Comparison of ENCODE assay signal across 20 cellular contexts in the genomic region with DNA sequence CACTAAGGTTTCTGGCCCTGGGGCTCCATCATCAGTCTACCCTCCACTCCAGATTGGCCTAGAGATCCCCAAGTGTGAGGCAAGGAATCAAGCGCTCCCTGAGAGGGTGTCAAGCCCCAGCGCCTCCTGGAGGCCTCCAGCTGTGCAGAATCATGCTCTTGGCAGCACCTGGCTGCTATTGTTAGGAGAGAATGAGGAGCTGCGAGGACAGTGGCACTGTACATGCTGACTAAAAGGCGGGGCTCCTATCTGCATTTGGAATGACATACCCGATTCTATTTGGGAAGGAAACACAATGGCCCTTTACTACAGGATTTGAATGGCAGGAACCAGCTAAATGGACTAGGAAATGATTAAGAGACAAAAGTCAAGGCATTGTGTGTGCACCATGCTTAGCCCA.
DNase-seq lines count a peak whose midpoint lies in the region; ATAC-seq and TF ChIP-seq lines count a peak whose summit lies in the region.
"Had no signal": no experiment of that assay in that cellular context is flagged by ENCODE, and none has a peak within 500 bp of the region (broad histone marks: within the 10 kb centered on the region; RNA-seq: fewer than 3 reads in every experiment).

No MANE protein-coding gene starts in this region.

- WGBS in GM23248 (ENCODE audit: low coverage in 1 of 2, low lambda C conversion rate in 2 of 2, missing lambda C conversion rate in 2 of 2), 2 experiments = 92 to 98% methylated on average over 4 to 5 of the region's 5 CpGs

- H3K4me2 ChIP-seq in GM23248 (ENCODE audit: unreplicated experiment) = no peak overlapping the region

- H3K4me1 ChIP-seq in GM23248 (ENCODE audit: insufficient read depth) = peaks cover 3% of the 10 kb centered on the region
- H3K4me1 ChIP-seq: prostate gland, SJCRH30 had no signal

- H3F3A ChIP-seq in GM23248 (ENCODE audit: insufficient read depth) = peaks cover 7% of the 10 kb centered on the region

- H3K36me3 ChIP-seq in GM23248 (ENCODE audit: low read depth) = no peaks in the 10 kb centered on the region
- H3K36me3 ChIP-seq: prostate gland, SJCRH30 had no signal

- no peak overlapping the region for H2AFZ ChIP-seq in GM23248

- peak; percentile 48 for DNase-seq in COR-L47 (lab: John Stamatoyannopoulos, UW)
- DNase-seq in NCI-H146 (lab: John Stamatoyannopoulos, UW) = peak; percentile 83
- peak; percentile 43 to 63 for DNase-seq in lung microvascular endothelial cell (ENCODE audit: low read depth in 2 of 2)
- DNase-seq in ACHN = no peak
- DNase-seq in GM23248 = no peak
- DNase-seq: activated CD8-positive, alpha-beta T cell treated with anti-CD3 and anti-CD28 coated beads, Interleukin-2, amount 10 ng/mL, durations not matched to agents 7 days and 5 days; activated T-cell treated with anti-CD3 and anti-CD28 coated beads, Interleukin-2, amount 50 U/mL, for 48 hours; AML-193; KG1; naive thymus-derived CD4-positive, alpha-beta T cell; SJCRH30; small intestine; stimulated activated CD8-positive, alpha-beta memory T cell treated with anti-CD3 and anti-CD28 coated beads, Interleukin-4, amount 100 ng/mL, for 48 hours; T-helper 2 cell had no signal

- H3K27ac ChIP-seq in cingulate gyrus (ENCODE audit: low read depth, low read length) (peak overlapping the region; percentile 7), GM23248 (no peak overlapping the region)
- H3K27ac ChIP-seq: prostate gland, SJCRH30 had no signal

- no peak overlapping the region for H3K4me3 ChIP-seq in GM23248
- H3K4me3 ChIP-seq: lung, prostate gland, SJCRH30 had no signal

- no peaks in the 10 kb centered on the region for H3K27me3 ChIP-seq in GM23248 (replicated peaks; ENCODE audit: insufficient read depth)
- H3K27me3 ChIP-seq: SJCRH30 had no signal

- in situ Hi-C loops in ACHN (cut with HindIII; ENCODE audit: low pct_ligation_motif_present, low pct_unique_long_range_greater_than_20kb, low sequenced_read_pairs) (no loop called here), GM23248 (cut with MboI) (no loop called here)

- no peaks in the 10 kb centered on the region for H3K9me2 ChIP-seq in GM23248 (ENCODE audit: insufficient read depth)

- ATAC-seq in GM19455 (IDR thresholded peaks at IDR 0.05; ENCODE audit: unreplicated experiment) (no peak), SK-N-SH treated with all-trans-retinoic acid at 6 μM for 48 hours (no peak)
- ATAC-seq: activated CD8-positive, alpha-beta T cell treated with anti-CD3 and anti-CD28 coated beads, Interleukin-2, amount 10 ng/mL, durations not matched to agents 7 days and 5 days; esophagus mucosa; naive thymus-derived CD4-positive, alpha-beta T cell had no signal

- no peaks in the 10 kb centered on the region for H3K79me2 ChIP-seq in GM23248 (ENCODE audit: insufficient read depth)

- H3K9me3 ChIP-seq in GM23248 (ENCODE audit: low read depth) = no peaks in the 10 kb centered on the region
- H3K9me3 ChIP-seq: prostate gland had no signal

- H3K9ac ChIP-seq in GM23248 = no peak overlapping the region

- no peaks in the 10 kb centered on the region for H4K20me1 ChIP-seq in GM23248 (ENCODE audit: insufficient read depth)

TF ChIP-seq in SK-N-SH treated with all-trans-retinoic acid at 6 μM for 48 hours, 23 proteins besides CTCF, POLR2A, EP300 and RAD21:
- TF ChIP-seq ZFP30 (CRISPR knock-in tag; IDR thresholded peaks at IDR 0.05) = no peak
- TF ChIP-seq, protein P1, sequence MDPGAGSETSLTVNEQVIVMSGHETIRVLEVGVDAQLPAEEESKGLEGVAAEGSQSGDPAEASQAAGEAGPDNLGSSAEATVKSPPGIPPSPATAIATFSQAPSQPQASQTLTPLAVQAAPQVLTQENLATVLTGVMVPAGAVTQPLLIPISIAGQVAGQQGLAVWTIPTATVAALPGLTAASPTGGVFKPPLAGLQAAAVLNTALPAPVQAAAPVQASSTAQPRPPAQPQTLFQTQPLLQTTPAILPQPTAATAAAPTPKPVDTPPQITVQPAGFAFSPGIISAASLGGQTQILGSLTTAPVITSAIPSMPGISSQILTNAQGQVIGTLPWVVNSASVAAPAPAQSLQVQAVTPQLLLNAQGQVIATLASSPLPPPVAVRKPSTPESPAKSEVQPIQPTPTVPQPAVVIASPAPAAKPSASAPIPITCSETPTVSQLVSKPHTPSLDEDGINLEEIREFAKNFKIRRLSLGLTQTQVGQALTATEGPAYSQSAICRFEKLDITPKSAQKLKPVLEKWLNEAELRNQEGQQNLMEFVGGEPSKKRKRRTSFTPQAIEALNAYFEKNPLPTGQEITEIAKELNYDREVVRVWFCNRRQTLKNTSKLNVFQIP (CRISPR knock-in tag; IDR thresholded peaks at IDR 0.05; ENCODE audit: borderline replicate concordance, low read depth) = no peak
- TF ChIP-seq SNAI2 (CRISPR knock-in tag; IDR thresholded peaks at IDR 0.05) = no peak
- TF ChIP-seq, protein P2, sequence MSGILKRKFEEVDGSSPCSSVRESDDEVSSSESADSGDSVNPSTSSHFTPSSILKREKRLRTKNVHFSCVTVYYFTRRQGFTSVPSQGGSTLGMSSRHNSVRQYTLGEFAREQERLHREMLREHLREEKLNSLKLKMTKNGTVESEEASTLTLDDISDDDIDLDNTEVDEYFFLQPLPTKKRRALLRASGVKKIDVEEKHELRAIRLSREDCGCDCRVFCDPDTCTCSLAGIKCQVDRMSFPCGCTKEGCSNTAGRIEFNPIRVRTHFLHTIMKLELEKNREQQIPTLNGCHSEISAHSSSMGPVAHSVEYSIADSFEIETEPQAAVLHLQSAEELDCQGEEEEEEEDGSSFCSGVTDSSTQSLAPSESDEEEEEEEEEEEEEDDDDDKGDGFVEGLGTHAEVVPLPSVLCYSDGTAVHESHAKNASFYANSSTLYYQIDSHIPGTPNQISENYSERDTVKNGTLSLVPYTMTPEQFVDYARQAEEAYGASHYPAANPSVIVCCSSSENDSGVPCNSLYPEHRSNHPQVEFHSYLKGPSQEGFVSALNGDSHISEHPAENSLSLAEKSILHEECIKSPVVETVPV (CRISPR knock-in tag; IDR thresholded peaks at IDR 0.05) = no peak
- no peak for TF ChIP-seq ZNF70 (CRISPR knock-in tag; IDR thresholded peaks at IDR 0.05)
- TF ChIP-seq ZFP3 (CRISPR knock-in tag; IDR thresholded peaks at IDR 0.05) = no peak
- no peak for TF ChIP-seq TCF4 (CRISPR knock-in tag; IDR thresholded peaks at IDR 0.05; ENCODE audit: borderline replicate concordance)

Comparison
In these comparisons a context has a peak if more than half of its experiments do, and no peak if none do; other contexts are left out.
1. DNase-seq: peak in COR-L47 (single experiment), NCI-H146 (single experiment) and lung microvascular endothelial cell (2 of 2); none in ACHN (single experiment) and GM23248 (single experiment).